In genomic region chr4:6601661-6602250, GRCh38 we compare ENCODE assay signal across 17 cellular contexts.
"Had no signal": no experiment of that assay in that cellular context is flagged by ENCODE, and none has a peak within 500 bp of the region (broad histone marks: within the 10 kb centered on the region; RNA-seq: fewer than 3 reads in every experiment).

No MANE protein-coding gene starts in this region.

- H3K27me3 ChIP-seq: heart left ventricle, ovary, right atrium auricular region had no signal

- H3K36me3 ChIP-seq: ovary had no signal

- H3K4me1 ChIP-seq: heart left ventricle, right atrium auricular region had no signal

- FAIRE-seq: endometrium, frontal cortex, small intestine had no signal

- H3K27ac ChIP-seq: heart left ventricle, ovary, right atrium auricular region had no signal

- H3K4me3 ChIP-seq: heart left ventricle, lung, ovary, right atrium auricular region had no signal

- ATAC-seq: esophagus mucosa; heart left ventricle; left colon; left ventricle myocardium superior; naive thymus-derived CD8-positive, alpha-beta T cell had no signal

- DNase-seq: effector memory CD4-positive, alpha-beta T cell; heart left ventricle; hippocampal formation; left colon; left ventricle myocardium superior; mesendoderm; naive thymus-derived CD8-positive, alpha-beta T cell; ovary; small intestine; stimulated activated CD4-positive, alpha-beta T cell treated with anti-CD3 and anti-CD28 coated beads, Interleukin-12 subunit alpha, Interleukin-12 subunit beta, amount 100 ng/mL, for 4 hours; stimulated activated naive CD4-positive, alpha-beta T cell treated with Interleukin-2 at 50 U/mL for 16 hours; trophoblast cell had no signal
